ENCODE assay signal across 23 cellular contexts in genomic region chr1:160488347-160489058, GRCh38. TPM values are rescaled to one million over a fixed set of nuclear protein-coding genes. Genes with fewer than 3 reads are reported as not detected.
DNase-seq lines count a peak whose midpoint lies in the region; ATAC-seq, FAIRE-seq and TF ChIP-seq lines count a peak whose summit lies in the region.
"Had no signal": no experiment of that assay in that cellular context is flagged by ENCODE, and none has a peak within 500 bp of the region (broad histone marks: within the 10 kb centered on the region; RNA-seq: fewer than 3 reads in every experiment).

No MANE protein-coding gene starts in this region.

- H3K4me3 ChIP-seq in naive thymus-derived CD4-positive, alpha-beta T cell (ENCODE audit: low read length) = no peak overlapping the region
- H3K4me3 ChIP-seq: breast epithelium, smooth muscle cell had no signal

- peaks cover 5 to 71% (median 11%) of the 10 kb centered on the region in 3 experiments for H3K36me3 ChIP-seq in naive thymus-derived CD4-positive, alpha-beta T cell (ENCODE audit: control insufficient read depth in 2 of 3, insufficient read depth in 3 of 3, low read length in 3 of 3)
- H3K36me3 ChIP-seq: breast epithelium had no signal

- CTCF ChIA-PET in activated CD4-positive, alpha-beta T cell treated with anti-CD3 and anti-CD28 coated beads for 36 hours (lab: Charles Lee) = interaction anchor here (0.5 to 1.4 kb wide), 7 partner anchors 9 to 60 kb away, joined by 3 to 4 read pairs (median 3); no protein-coding TSS in a partner anchor
- CTCF ChIA-PET in T-cell (lab: Charles Lee) = interaction anchor here in 1 of 2 donors (0.7 to 1.0 kb wide), 2 partner anchors 8 to 33 kb away, joined by 3 read pairs; no protein-coding TSS in a partner anchor
- CTCF ChIA-PET in naive thymus-derived CD4-positive, alpha-beta T cell (lab: Charles Lee) = interaction anchor here (1.3 to 2.3 kb wide), 2 partner anchors 60 to 118 kb away, joined by 5 to 6 read pairs; no protein-coding TSS in a partner anchor

- no peak for FAIRE-seq in HTR-8/SVneo (lab: Jason Lieb, UNC)

- no peaks in the 10 kb centered on the region for H3K27me3 ChIP-seq in naive thymus-derived CD4-positive, alpha-beta T cell (ENCODE audit: control insufficient read depth in 2 of 2, insufficient read depth in 2 of 2, low read length in 2 of 2)
- H3K27me3 ChIP-seq: breast epithelium had no signal

- peak overlapping the region; percentile 27 for H3K27ac Mint-ChIP-seq in activated CD4-positive, alpha-beta T cell treated with anti-CD3 and anti-CD28 coated beads, Interleukin-2, amount 10 ng/mL, durations not matched to agents 24 days and 14 days
- no peak overlapping the region for H3K27ac Mint-ChIP-seq in activated CD4-positive, alpha-beta T cell treated with anti-CD3 and anti-CD28 coated beads for 36 hours
- H3K27ac Mint-ChIP-seq in T-cell (peak overlapping the region; percentile 78 to 83), endothelial cell (ENCODE audit: unreplicated experiment) (no peak overlapping the region)
- H3K27ac Mint-ChIP-seq in naive thymus-derived CD4-positive, alpha-beta T cell = peak overlapping the region; percentile 5 to 84 (median 39)
- H3K27ac Mint-ChIP-seq: dendritic cell treated with granulocyte-macrophage colony-stimulating factor and Interleukin-4, amounts not matched to agents 40 ng/mL and 50 ng/mL, for 4 days had no signal

- no peaks in the 10 kb centered on the region for H3K4me1 ChIP-seq in naive thymus-derived CD4-positive, alpha-beta T cell (ENCODE audit: control insufficient read depth in 2 of 2, insufficient read depth in 2 of 2, low read length in 2 of 2)
- H3K4me1 ChIP-seq: breast epithelium had no signal

- intact Hi-C loops in activated CD4-positive, alpha-beta T cell treated with anti-CD3 and anti-CD28 coated beads, Interleukin-2, amount 10 ng/mL, durations not matched to agents 24 days and 14 days (cut with micrococcal nuclease) = no loop called here
- intact Hi-C loops in activated CD4-positive, alpha-beta T cell treated with anti-CD3 and anti-CD28 coated beads for 36 hours (cut with DNase I, micrococcal nuclease) = no loop called here
- intact Hi-C loops in naive thymus-derived CD4-positive, alpha-beta T cell (cut with micrococcal nuclease) = loop anchor here in 1 of 2 donors (2.0 kb wide), 1 partner anchor 60 kb away; no protein-coding TSS in a partner anchor

- no peak overlapping the region for H3K4me3 Mint-ChIP-seq in activated CD4-positive, alpha-beta T cell treated with anti-CD3 and anti-CD28 coated beads, Interleukin-2, amount 10 ng/mL, durations not matched to agents 24 days and 14 days
- H3K4me3 Mint-ChIP-seq in activated CD4-positive, alpha-beta T cell treated with anti-CD3 and anti-CD28 coated beads for 36 hours = no peak overlapping the region
- H3K4me3 Mint-ChIP-seq in T-cell (no peak overlapping the region), endothelial cell (ENCODE audit: unreplicated experiment) (no peak overlapping the region)
- no peak overlapping the region for H3K4me3 Mint-ChIP-seq in naive thymus-derived CD4-positive, alpha-beta T cell
- H3K4me3 Mint-ChIP-seq: activated T-cell treated with anti-CD3 and anti-CD28 coated beads, Interleukin-2, amount 50 U/mL, for 4 hours; dendritic cell treated with granulocyte-macrophage colony-stimulating factor and Interleukin-4, amounts not matched to agents 40 ng/mL and 50 ng/mL, for 4 days had no signal

- H3K36me3 Mint-ChIP-seq in activated CD4-positive, alpha-beta T cell treated with anti-CD3 and anti-CD28 coated beads, Interleukin-2, amount 10 ng/mL, durations not matched to agents 24 days and 14 days (ENCODE audit: low read depth) = peaks cover 64% of the 10 kb centered on the region
- peaks cover 51% of the 10 kb centered on the region for H3K36me3 Mint-ChIP-seq in activated CD4-positive, alpha-beta T cell treated with anti-CD3 and anti-CD28 coated beads for 36 hours (ENCODE audit: low read depth)
- H3K36me3 Mint-ChIP-seq in T-cell = peaks cover 50% of the 10 kb centered on the region
- peaks cover 18 to 53% (median 33%) of the 10 kb centered on the region in 5 donors for H3K36me3 Mint-ChIP-seq in naive thymus-derived CD4-positive, alpha-beta T cell
- peaks cover 6% of the 10 kb centered on the region for H3K36me3 Mint-ChIP-seq in endothelial cell (ENCODE audit: low read depth, unreplicated experiment)

- no peak overlapping the region for H3K27ac ChIP-seq in naive thymus-derived CD4-positive, alpha-beta T cell (ENCODE audit: low read depth, low read length)
- H3K27ac ChIP-seq: 22Rv1, breast epithelium had no signal

- no peaks in the 10 kb centered on the region for H3K9me3 ChIP-seq in naive thymus-derived CD4-positive, alpha-beta T cell (ENCODE audit: control insufficient read depth in 2 of 3, low read length in 3 of 3)
- H3K9me3 ChIP-seq: breast epithelium had no signal

- DNase-seq in activated CD4-positive, alpha-beta T cell treated with anti-CD3 and anti-CD28 coated beads, Interleukin-2, amount 10 ng/mL, durations not matched to agents 24 days and 14 days = no peak
- DNase-seq in activated CD4-positive, alpha-beta T cell treated with anti-CD3 and anti-CD28 coated beads for 36 hours = no peak
- DNase-seq in T-cell = no peak
- DNase-seq in naive thymus-derived CD4-positive, alpha-beta T cell = no peak
- no peak for DNase-seq in HTR-8/SVneo (ENCODE audit: insufficient read length, low spot score)
- DNase-seq in NCI-H146 treated with DMSO at 0.1 percent for 48 hours (lab: John Stamatoyannopoulos, UW; ENCODE audit: unreplicated experiment) = no peak
- DNase-seq in endothelial cell (ENCODE audit: low spot score) = no peak
- DNase-seq: activated CD4-positive, alpha-beta T cell treated with anti-CD3 and anti-CD28 coated beads, Interleukin-2, amount 50 U/mL, for 48 hours; activated T-cell treated with anti-CD3 and anti-CD28 coated beads, Interleukin-2, amount 50 U/mL, for 4 hours; foreskin fibroblast; NCI-H146; NCI-H2227 treated with DMSO at 0.1 percent for 48 hours; stimulated activated CD4-positive, alpha-beta T cell treated with anti-CD3 and anti-CD28 coated beads, Interleukin-4, amount 100 ng/mL, for 4 hours; T-helper 1 cell had no signal

- no peak for TF ChIP-seq CTCF in endothelial cell (IDR thresholded peaks at IDR 0.05; ENCODE audit: unreplicated experiment)

- no peak for ATAC-seq in activated CD4-positive, alpha-beta T cell treated with anti-CD3 and anti-CD28 coated beads for 36 hours
- ATAC-seq in GM19397 (IDR thresholded peaks at IDR 0.05; ENCODE audit: unreplicated experiment) (peak; percentile 71), T-cell (replicated peaks in 1 of 4) (peak in 1 of 4 experiments; percentile 30)
- no peak for ATAC-seq in naive thymus-derived CD4-positive, alpha-beta T cell
- ATAC-seq: activated T-cell treated with anti-CD3 and anti-CD28 coated beads, Interleukin-2, amount 50 U/mL, for 4 hours; Right ventricle myocardium inferior had no signal

- peaks cover 23% of the 10 kb centered on the region for H3K4me1 Mint-ChIP-seq in activated CD4-positive, alpha-beta T cell treated with anti-CD3 and anti-CD28 coated beads, Interleukin-2, amount 10 ng/mL, durations not matched to agents 24 days and 14 days
- H3K4me1 Mint-ChIP-seq in activated CD4-positive, alpha-beta T cell treated with anti-CD3 and anti-CD28 coated beads for 36 hours = peaks cover 25% of the 10 kb centered on the region
- H3K4me1 Mint-ChIP-seq in T-cell (peaks cover 14 to 44% (median 22%) of the 10 kb centered on the region in 3 donors), endothelial cell (ENCODE audit: unreplicated experiment) (peaks cover 18% of the 10 kb centered on the region)
- peaks cover 0 to 34% (median 20%) of the 10 kb centered on the region in 7 donors for H3K4me1 Mint-ChIP-seq in naive thymus-derived CD4-positive, alpha-beta T cell

- no peaks in the 10 kb centered on the region for H3K27me3 Mint-ChIP-seq in activated CD4-positive, alpha-beta T cell treated with anti-CD3 and anti-CD28 coated beads, Interleukin-2, amount 10 ng/mL, durations not matched to agents 24 days and 14 days
- H3K27me3 Mint-ChIP-seq in activated CD4-positive, alpha-beta T cell treated with anti-CD3 and anti-CD28 coated beads for 36 hours = no peaks in the 10 kb centered on the region
- H3K27me3 Mint-ChIP-seq in T-cell = no peaks in the 10 kb centered on the region
- no peaks in the 10 kb centered on the region for H3K27me3 Mint-ChIP-seq in naive thymus-derived CD4-positive, alpha-beta T cell
- no peaks in the 10 kb centered on the region for H3K27me3 Mint-ChIP-seq in endothelial cell (ENCODE audit: unreplicated experiment)

- peaks cover 8% of the 10 kb centered on the region for H3K9me3 Mint-ChIP-seq in activated CD4-positive, alpha-beta T cell treated with anti-CD3 and anti-CD28 coated beads, Interleukin-2, amount 10 ng/mL, durations not matched to agents 24 days and 14 days
- no peaks in the 10 kb centered on the region for H3K9me3 Mint-ChIP-seq in activated CD4-positive, alpha-beta T cell treated with anti-CD3 and anti-CD28 coated beads for 36 hours (ENCODE audit: low read depth)
- H3K9me3 Mint-ChIP-seq in T-cell = no peaks in the 10 kb centered on the region
- peaks cover 0 to 3% (median 0%) of the 10 kb centered on the region in 11 donors for H3K9me3 Mint-ChIP-seq in naive thymus-derived CD4-positive, alpha-beta T cell
- no peaks in the 10 kb centered on the region for H3K9me3 Mint-ChIP-seq in endothelial cell (ENCODE audit: unreplicated experiment)
- H3K9me3 Mint-ChIP-seq: activated T-cell treated with anti-CD3 and anti-CD28 coated beads, Interleukin-2, amount 50 U/mL, for 4 hours; dendritic cell treated with granulocyte-macrophage colony-stimulating factor and Interleukin-4, amounts not matched to agents 40 ng/mL and 50 ng/mL, for 4 days had no signal

- POLR2A ChIA-PET in activated CD4-positive, alpha-beta T cell treated with anti-CD3 and anti-CD28 coated beads for 36 hours (lab: Charles Lee) = no interaction called here
- POLR2A ChIA-PET in T-cell (lab: Charles Lee) = interaction anchor here (0.5 to 0.7 kb wide), 5 partner anchors 7 to 533 kb away, joined by 3 to 11 read pairs (median 8); partner anchors contain the start of gene F11R (in 1 of the 2)
- POLR2A ChIA-PET in naive thymus-derived CD4-positive, alpha-beta T cell (lab: Charles Lee) = interaction anchor here (0.6 to 1.3 kb wide), 3 partner anchors 25 to 89 kb away, joined by 3 read pairs; no protein-coding TSS in a partner anchor

RNA-seq across cellular contexts. Expression of gene SLAMF6, which starts 34.6 kb away (rescaled TPM):
- total RNA-seq in activated CD4-positive, alpha-beta T cell treated with anti-CD3 and anti-CD28 coated beads, Interleukin-2, amount 10 ng/mL, durations not matched to agents 24 days and 14 days = 53.8 and 55.4 TPM in 2 replicates
- total RNA-seq in activated CD4-positive, alpha-beta T cell treated with anti-CD3 and anti-CD28 coated beads for 36 hours = 10 to 100 TPM; 45.9 to 55.0 TPM
- 10 to 100 TPM; 39.9 to 53.0 (median 47.3) TPM for total RNA-seq in T-cell
- total RNA-seq in naive thymus-derived CD4-positive, alpha-beta T cell = 10 to 100 TPM; 17.8 to 48.5 (median 40.5) TPM
- polyA plus RNA-seq in naive thymus-derived CD4-positive, alpha-beta T cell = 10 to 100 TPM; 61.1 to 62.6 TPM
- not detected for total RNA-seq in endothelial cell (ENCODE audit: unreplicated experiment)
- total RNA-seq: pulmonary artery endothelial cell, smooth muscle cell, temporal lobe had no signal
- polyA plus RNA-seq: BJ, smooth muscle cell had no signal

Comparison
In these comparisons a context has a peak if more than half of its experiments do, and no peak if none do; other contexts are left out.
1. H3K27ac Mint-ChIP-seq: peak in activated CD4-positive, alpha-beta T cell treated with anti-CD3 and anti-CD28 coated beads, Interleukin-2, amount 10 ng/mL, durations not matched to agents 24 days and 14 days (single experiment), T-cell (2 of 2) and naive thymus-derived CD4-positive, alpha-beta T cell (9 of 9); none in activated CD4-positive, alpha-beta T cell treated with anti-CD3 and anti-CD28 coated beads for 36 hours (single experiment) and endothelial cell (single experiment).
2. RNA of gene SLAMF6, which starts 34.6 kb away (total RNA-seq): 45.9 to 55.0 TPM in activated CD4-positive, alpha-beta T cell treated with anti-CD3 and anti-CD28 coated beads for 36 hours, 53.8 to 55.4 TPM in activated CD4-positive, alpha-beta T cell treated with anti-CD3 and anti-CD28 coated beads, Interleukin-2, amount 10 ng/mL, durations not matched to agents 24 days and 14 days, 39.9 to 53.0 TPM in T-cell and 17.8 to 48.5 TPM in naive thymus-derived CD4-positive, alpha-beta T cell; not detected in endothelial cell (single experiment); every median in the first group is over 10 times any median in the second.